ENCODE assay signal across 15 cellular contexts in genomic region chr1:81158592-81158991, GRCh38.
DNase-seq lines count a peak whose midpoint lies in the region; TF ChIP-seq lines count a peak whose summit lies in the region.
"Had no signal": no experiment of that assay in that cellular context is flagged by ENCODE, and none has a peak within 500 bp of the region (broad histone marks: within the 10 kb centered on the region; RNA-seq: fewer than 3 reads in every experiment).

No MANE protein-coding gene starts in this region.

- CTCF ChIA-PET in MCF 10A (lab: Yijun Ruan, JAX) = interaction anchor here (0.6 kb wide), 1 partner anchor 391 kb away, joined by 3 read pairs; no protein-coding TSS in a partner anchor
- CTCF ChIA-PET in mammary epithelial cell (lab: Charles Lee; ENCODE audit: low non-redundant PET) = no interaction called here

- H3K36me3 Mint-ChIP-seq in MCF 10A (ENCODE audit: insufficient read depth, unreplicated experiment) = no peaks in the 10 kb centered on the region
- H3K36me3 Mint-ChIP-seq: activated naive CD4-positive, alpha-beta T cell treated with anti-CD3 and anti-CD28 coated beads, Interleukin-2, amount 50 U/mL, for 24 hours had no signal

- in situ Hi-C loops in mammary epithelial cell (cut with MboI; ENCODE audit: low sequenced_read_pairs in 2 of 2) (no loop called here), HAP-1 (cut with MboI; ENCODE audit: low sequenced_read_pairs) (no loop called here)

- 51% methylated on average over 3 of the region's 3 CpGs for WGBS in mammary epithelial cell (ENCODE audit: low coverage, missing lambda C conversion rate)

- H3K4me1 ChIP-seq in breast epithelium = no peaks in the 10 kb centered on the region
- H3K4me1 ChIP-seq in mammary epithelial cell (ENCODE audit: insufficient read depth, low read length) = peaks cover 4% of the 10 kb centered on the region
- no peaks in the 10 kb centered on the region for H3K4me1 ChIP-seq in HAP-1
- H3K4me1 ChIP-seq: suprapubic skin had no signal

- no peaks in the 10 kb centered on the region for H3K27me3 Mint-ChIP-seq in MCF 10A (ENCODE audit: insufficient read depth, unreplicated experiment)
- H3K27me3 Mint-ChIP-seq: activated naive CD4-positive, alpha-beta T cell treated with anti-CD3 and anti-CD28 coated beads, Interleukin-2, amount 50 U/mL, for 24 hours had no signal

- TF ChIP-seq CTCF in MCF 10A (IDR thresholded peaks at IDR 0.05; ENCODE audit: unreplicated experiment) = no peak
- no peak for TF ChIP-seq CTCF in breast epithelium (IDR thresholded peaks at IDR 0.05)
- TF ChIP-seq CTCF in mammary epithelial cell (conservative IDR thresholded peaks at IDR 0.05 in 1 of 2, IDR thresholded peaks at IDR 0.05 in 1 of 2; ENCODE audit: extremely low read depth in 1 of 2, insufficient read depth in 1 of 2, low read depth in 1 of 2, low read length in 2 of 2) = no peak
- no peak for TF ChIP-seq CTCF in dorsolateral prefrontal cortex (IDR thresholded peaks at IDR 0.05 in 54 of 56, conservative IDR thresholded peaks at IDR 0.05 in 2 of 56; ENCODE audit: low read depth in 1 of 56, partially characterized antibody in 56 of 56)

- intact Hi-C loops in MCF 10A (cut with micrococcal nuclease) (no loop called here), breast epithelium (cut with DNase I; ENCODE audit: low total_unique reads) (no loop called here), mammary epithelial cell (cut with micrococcal nuclease) (no loop called here), dorsolateral prefrontal cortex (cut with DNase I) (no loop called here)

- DNase-seq in MCF 10A (ENCODE audit: unreplicated experiment) = no peak
- no peak for DNase-seq in breast epithelium (ENCODE audit: low spot score in 2 of 2)
- DNase-seq in mammary epithelial cell = no peak
- DNase-seq in iris pigment epithelial cell (ENCODE audit: low read depth) = peak; percentile 25
- DNase-seq in NCI-H524 treated with DMSO at 0.1 percent for 48 hours (lab: John Stamatoyannopoulos, UW) = no peak
- no peak for DNase-seq in HAP-1 (ENCODE audit: low spot score in 2 of 2)
- DNase-seq in NCI-H748 treated with DMSO at 0.1 percent for 48 hours (lab: John Stamatoyannopoulos, UW) = no peak
- DNase-seq in dorsolateral prefrontal cortex = no peak
- DNase-seq: activated CD4-positive, alpha-beta T cell treated with anti-CD3 and anti-CD28 coated beads for 1 hour; heart right ventricle; left colon; NCI-H2107; NK-92 treated with Interleukin-12 subunit alpha and Interleukin-12 subunit beta, amount 100 ng/mL, for 24 hours had no signal

- no peak for TF ChIP-seq POLR2A in breast epithelium (IDR thresholded peaks at IDR 0.05)

- dilution Hi-C loops in mammary epithelial cell (cut with HindIII; ENCODE audit: low sequenced_read_pairs) = no loop called here

- H3K27ac ChIP-seq in breast epithelium = no peak overlapping the region
- H3K27ac ChIP-seq in mammary epithelial cell (ENCODE audit: insufficient read depth, low read depth, low read length) = no peak overlapping the region
- H3K27ac ChIP-seq in dorsolateral prefrontal cortex = no peak overlapping the region
- H3K27ac ChIP-seq: heart right ventricle, suprapubic skin had no signal

- no peak overlapping the region for H3K4me2 ChIP-seq in mammary epithelial cell (ENCODE audit: insufficient read depth, low read depth, low read length)

- H3K9me3 ChIP-seq in breast epithelium = no peaks in the 10 kb centered on the region
- no peaks in the 10 kb centered on the region for H3K9me3 ChIP-seq in mammary epithelial cell (replicated peaks; ENCODE audit: insufficient read depth, low read length)
- no peaks in the 10 kb centered on the region for H3K9me3 ChIP-seq in HAP-1
- H3K9me3 ChIP-seq: heart right ventricle, suprapubic skin had no signal

- H3K27me3 ChIP-seq in breast epithelium (no peaks in the 10 kb centered on the region), mammary epithelial cell (ENCODE audit: insufficient read depth, low read length) (no peaks in the 10 kb centered on the region), HAP-1 (ENCODE audit: low read depth) (no peaks in the 10 kb centered on the region), dorsolateral prefrontal cortex (peaks cover 0 to 3% (median 0%) of the 10 kb centered on the region in 45 donors)
- H3K27me3 ChIP-seq: heart right ventricle, suprapubic skin had no signal

- H3K79me2 ChIP-seq in mammary epithelial cell (ENCODE audit: insufficient read depth, low read length) = no peaks in the 10 kb centered on the region

- no peak overlapping the region for H3K9ac ChIP-seq in mammary epithelial cell (ENCODE audit: insufficient read depth, low read length)

- H3K27ac Mint-ChIP-seq in MCF 10A (ENCODE audit: low read depth, unreplicated experiment) = peak overlapping the region; percentile 73
- H3K27ac Mint-ChIP-seq: activated naive CD4-positive, alpha-beta T cell treated with anti-CD3 and anti-CD28 coated beads, Interleukin-2, amount 50 U/mL, for 24 hours had no signal

- no peaks in the 10 kb centered on the region for H3K36me3 ChIP-seq in breast epithelium
- no peaks in the 10 kb centered on the region for H3K36me3 ChIP-seq in mammary epithelial cell (ENCODE audit: insufficient read depth, low read length)
- H3K36me3 ChIP-seq in HAP-1 (replicated peaks) = no peaks in the 10 kb centered on the region
- H3K36me3 ChIP-seq: heart right ventricle, suprapubic skin had no signal

- no peaks in the 10 kb centered on the region for H3K9me3 Mint-ChIP-seq in MCF 10A (ENCODE audit: unreplicated experiment)

- peak overlapping the region; percentile 30 for H2AFZ ChIP-seq in mammary epithelial cell (ENCODE audit: low read depth, low read length)

- POLR2A ChIA-PET in MCF 10A (lab: Yijun Ruan, JAX) = interaction anchor here (0.6 kb wide), 1 partner anchor 30 kb away, joined by 3 read pairs; no protein-coding TSS in a partner anchor

- BruUV-seq in MCF 10A (replicated peaks; lab: Mats Ljungman, UMichigan) (no TSS peak), mammary epithelial cell (replicated peaks; lab: Mats Ljungman, UMichigan) (no TSS peak)

- no peaks in the 10 kb centered on the region for H4K20me1 ChIP-seq in mammary epithelial cell (ENCODE audit: insufficient read depth, low read length)

- H3K4me1 Mint-ChIP-seq in MCF 10A (ENCODE audit: insufficient read depth, unreplicated experiment) = peaks cover 17% of the 10 kb centered on the region
- H3K4me1 Mint-ChIP-seq: activated naive CD4-positive, alpha-beta T cell treated with anti-CD3 and anti-CD28 coated beads, Interleukin-2, amount 50 U/mL, for 24 hours had no signal

- H3K4me3 ChIP-seq in breast epithelium (no peak overlapping the region), mammary epithelial cell (replicated peaks in 1 of 3; ENCODE audit: insufficient read depth in 1 of 3, low read depth in 2 of 3, low read length in 3 of 3) (no peak overlapping the region), HAP-1 (no peak overlapping the region), dorsolateral prefrontal cortex (no peak overlapping the region)
- H3K4me3 ChIP-seq: heart right ventricle, suprapubic skin had no signal

- no peak overlapping the region for H3K4me3 Mint-ChIP-seq in MCF 10A (ENCODE audit: unreplicated experiment)
- H3K4me3 Mint-ChIP-seq: activated naive CD4-positive, alpha-beta T cell treated with anti-CD3 and anti-CD28 coated beads, Interleukin-2, amount 50 U/mL, for 24 hours had no signal
